ENCODE assay signal across 9 cellular contexts in genomic region chr11:441418-442274, GRCh38. TPM values are rescaled to one million over a fixed set of nuclear protein-coding genes. Genes with fewer than 3 reads are reported as not detected.
DNase-seq lines count a peak whose midpoint lies in the region; ATAC-seq and TF ChIP-seq lines count a peak whose summit lies in the region.
"Had no signal": no experiment of that assay in that cellular context is flagged by ENCODE, and none has a peak within 500 bp of the region (broad histone marks: within the 10 kb centered on the region; RNA-seq: fewer than 3 reads in every experiment).

Gene ANO9, minus strand, starts transcription at chr11:442011. Its CDS starts 85 bp downstream, at chr11:441926.

- WGBS in ovary, 3 donors, result 6 to 16% (median 7%) methylated on average over 29 to 35 of the region's 35 CpGs

- peak; percentile 43 for DNase-seq in T follicular helper cell (ENCODE audit: low read depth)
- DNase-seq in T47D (ENCODE audit: low read depth in 1 of 2, low spot score in 1 of 2), result peak; percentile 46 to 61
- DNase-seq in ovary, result peak in 1 of 5 donors; percentile 24
- DNase-seq in superior temporal gyrus (ENCODE audit: extremely low spot score), result no peak

- intact Hi-C loops in ovary (cut with DNase I), result no loop called here

- H3K36me3 ChIP-seq in ovary, result no peaks in the 10 kb centered on the region

- in situ Hi-C loops in T47D (cut with HindIII; ENCODE audit: low pct_unique_long_range_greater_than_20kb, low sequenced_read_pairs), result no loop called here

- no peak for TF ChIP-seq EP300 in ovary (IDR thresholded peaks at IDR 0.05)

- H3K27ac ChIP-seq in ovary, result no peak within 1 kb of the TSS
- H3K27ac ChIP-seq: parathyroid adenoma had no signal

- ATAC-seq in GM18505 (IDR thresholded peaks at IDR 0.05; ENCODE audit: unreplicated experiment) (peak; percentile 42), HG03432 (IDR thresholded peaks at IDR 0.05; ENCODE audit: unreplicated experiment) (peak; percentile 73), HG02938 (IDR thresholded peaks at IDR 0.05; ENCODE audit: unreplicated experiment) (no peak), HG03565 (IDR thresholded peaks at IDR 0.05; ENCODE audit: unreplicated experiment) (no peak)

- H3K4me1 ChIP-seq in ovary (ENCODE audit: insufficient read depth), result no peaks in the 10 kb centered on the region
- H3K4me1 ChIP-seq: parathyroid adenoma had no signal

- TF ChIP-seq CTCF in ovary (IDR thresholded peaks at IDR 0.05), result no peak

- no peaks in the 10 kb centered on the region for H3K9me3 ChIP-seq in ovary

- peak within 1 kb of the TSS; percentile 22 for H3K4me3 ChIP-seq in ovary

- TF ChIP-seq POLR2A in GM18505 (IDR thresholded peaks at IDR 0.05; ENCODE audit: borderline replicate concordance, extremely low read depth, insufficient read depth, insufficient read length) (peak; percentile 61), ovary (IDR thresholded peaks at IDR 0.05) (no peak)

- no peaks in the 10 kb centered on the region for H3K27me3 ChIP-seq in ovary

RNA-seq across cellular contexts. Expression of gene ANO9, which starts in this region (rescaled TPM):
- 10 to 100 TPM in 1 of 7 donors, 1 to 10 TPM in 2, under 1 TPM in 4; 0.15 to 11.4 (median 0.82) TPM for total RNA-seq in ovary
- under 1 TPM; 0.12 to 0.31 TPM for polyA plus RNA-seq in ovary

Comparison
In these comparisons a context has a peak if more than half of its experiments do, and no peak if none do; other contexts are left out.
1. ATAC-seq: peak in GM18505 (single experiment) and HG03432 (single experiment); none in HG02938 (single experiment) and HG03565 (single experiment).